18 cellular contexts compared by ENCODE assay signal in the genomic region with DNA sequence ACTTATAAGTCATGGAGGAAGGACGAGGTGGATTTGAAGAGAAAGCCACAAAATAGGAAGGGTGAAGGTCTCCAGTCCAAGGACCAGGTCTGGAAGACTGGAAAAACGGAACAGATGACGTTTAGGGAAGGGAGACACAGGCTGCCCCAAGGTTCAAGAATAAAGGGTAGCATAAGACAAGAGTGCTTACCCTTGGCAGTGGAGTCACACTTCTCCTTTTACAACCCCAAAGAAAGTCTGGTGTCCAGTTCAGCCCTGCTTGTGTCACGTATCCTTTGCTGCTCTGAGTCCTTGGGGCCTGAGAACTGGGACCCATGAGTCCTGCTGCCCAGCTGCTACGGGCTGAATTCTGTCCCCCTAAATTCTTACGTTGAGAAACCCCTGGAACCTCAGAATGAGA.
"Had no signal": no experiment of that assay in that cellular context is flagged by ENCODE, and none has a peak within 500 bp of the region (broad histone marks: within the 10 kb centered on the region; RNA-seq: fewer than 3 reads in every experiment).

No MANE protein-coding gene starts in this region.

- H3K4me3 ChIP-seq: body of pancreas, dorsolateral prefrontal cortex, tibial artery, uterus had no signal

- H3K4me1 Mint-ChIP-seq: endodermal cell had no signal

- H3K27me3 ChIP-seq: body of pancreas, dorsolateral prefrontal cortex, tibial artery, uterus had no signal

- H3K9me3 Mint-ChIP-seq: activated CD4-positive, alpha-beta T cell treated with anti-CD3 and anti-CD28 coated beads, Interleukin-2, amount 10 ng/mL, durations not matched to agents 24 days and 14 days; activated CD8-positive, alpha-beta T cell treated with anti-CD3 and anti-CD28 coated beads for 36 hours; activated naive CD4-positive, alpha-beta T cell treated with anti-CD3 and anti-CD28 coated beads for 36 hours; endodermal cell; naive thymus-derived CD8-positive, alpha-beta T cell had no signal

- H3K27ac ChIP-seq: tibial artery, uterus had no signal

- H3K4me3 Mint-ChIP-seq: activated CD4-positive, alpha-beta T cell treated with anti-CD3 and anti-CD28 coated beads, Interleukin-2, amount 10 ng/mL, durations not matched to agents 24 days and 14 days; activated CD8-positive, alpha-beta T cell treated with anti-CD3 and anti-CD28 coated beads for 36 hours; activated naive CD4-positive, alpha-beta T cell treated with anti-CD3 and anti-CD28 coated beads for 36 hours; endodermal cell; naive thymus-derived CD8-positive, alpha-beta T cell had no signal

- DNase-seq: activated CD4-positive, alpha-beta T cell treated with anti-CD3 and anti-CD28 coated beads, Interleukin-2, amount 10 ng/mL, durations not matched to agents 24 days and 14 days; activated CD8-positive, alpha-beta T cell treated with anti-CD3 and anti-CD28 coated beads for 36 hours; activated naive CD4-positive, alpha-beta T cell treated with anti-CD3 and anti-CD28 coated beads for 36 hours; activated T-cell treated with anti-CD3 and anti-CD28 coated beads, Interleukin-2, amount 50 U/mL, for 1 hour; body of pancreas; dorsolateral prefrontal cortex; endodermal cell; foreskin melanocyte; glutamatergic neuron; hippocampal formation; left colon; naive thymus-derived CD8-positive, alpha-beta T cell; stimulated activated CD4-positive, alpha-beta T cell treated with anti-CD3 and anti-CD28 coated beads, Interleukin-4, amount 100 ng/mL, for 4 hours; stimulated activated naive CD4-positive, alpha-beta T cell treated with Interleukin-2 at 50 U/mL for 16 hours; T-helper 1 cell; T1000; tibial artery; uterus had no signal

- H3K4me1 ChIP-seq: tibial artery, uterus had no signal

- H3K27ac Mint-ChIP-seq: activated CD4-positive, alpha-beta T cell treated with anti-CD3 and anti-CD28 coated beads, Interleukin-2, amount 10 ng/mL, durations not matched to agents 24 days and 14 days; activated CD8-positive, alpha-beta T cell treated with anti-CD3 and anti-CD28 coated beads for 36 hours; activated naive CD4-positive, alpha-beta T cell treated with anti-CD3 and anti-CD28 coated beads for 36 hours; endodermal cell; naive thymus-derived CD8-positive, alpha-beta T cell had no signal

- H3K9me3 ChIP-seq: body of pancreas, tibial artery, uterus had no signal

- H3K27me3 Mint-ChIP-seq: activated CD4-positive, alpha-beta T cell treated with anti-CD3 and anti-CD28 coated beads, Interleukin-2, amount 10 ng/mL, durations not matched to agents 24 days and 14 days; activated CD8-positive, alpha-beta T cell treated with anti-CD3 and anti-CD28 coated beads for 36 hours; naive thymus-derived CD8-positive, alpha-beta T cell had no signal

- H3K36me3 ChIP-seq: uterus had no signal
